Comparison of ENCODE assay signal across 9 cellular contexts in genomic region chr14:104393898-104394605, GRCh38.
A peak's percentile ranks its signal among the peaks of the same experiment; 100 is the strongest.
DNase-seq lines count a peak whose midpoint lies in the region; ATAC-seq and TF ChIP-seq lines count a peak whose summit lies in the region.
"Had no signal": no experiment of that assay in that cellular context is flagged by ENCODE, and none has a peak within 500 bp of the region (broad histone marks: within the 10 kb centered on the region; RNA-seq: fewer than 3 reads in every experiment).

No MANE protein-coding gene starts in this region.

- no peak overlapping the region for H3K4me3 Mint-ChIP-seq in endodermal cell

- ATAC-seq in body of pancreas (no peak), GM18505 (IDR thresholded peaks at IDR 0.05; ENCODE audit: unreplicated experiment) (no peak)
- ATAC-seq: left colon had no signal

- intact Hi-C loops in body of pancreas (cut with DNase I) (no loop called here), spleen (cut with DNase I; ENCODE audit: low total_unique reads) (no loop called here)

- H3K9me3 ChIP-seq in body of pancreas (peaks cover 0 to 13% (median 0%) of the 10 kb centered on the region in 3 donors), spleen (peaks cover 0 to 29% (median 25%) of the 10 kb centered on the region in 8 donors), endodermal cell (ENCODE audit: control insufficient read depth, low read length) (peaks cover 23% of the 10 kb centered on the region)

- no peak for TF ChIP-seq POLR2A in body of pancreas (IDR thresholded peaks at IDR 0.05)
- no peak for TF ChIP-seq POLR2A in spleen (IDR thresholded peaks at IDR 0.05)
- no peak for TF ChIP-seq POLR2A in GM18505 (IDR thresholded peaks at IDR 0.05; ENCODE audit: borderline replicate concordance, extremely low read depth, insufficient read depth, insufficient read length)

- H3K27me3 Mint-ChIP-seq in endodermal cell (ENCODE audit: insufficient read depth) = no peaks in the 10 kb centered on the region

- H3K27ac Mint-ChIP-seq in endodermal cell = no peak overlapping the region

- H3K27me3 ChIP-seq in body of pancreas (no peaks in the 10 kb centered on the region), spleen (replicated peaks in 1 of 7) (peaks cover 0 to 14% (median 0%) of the 10 kb centered on the region in 7 donors), endodermal cell (ENCODE audit: control insufficient read depth, insufficient read depth, low read length, poor library complexity, severe bottlenecking) (no peaks in the 10 kb centered on the region)

- H3K36me3 ChIP-seq in body of pancreas (replicated peaks in 1 of 2; ENCODE audit: insufficient read depth in 1 of 2, low read depth in 2 of 2) (no peaks in the 10 kb centered on the region), spleen (no peaks in the 10 kb centered on the region), endodermal cell (ENCODE audit: control insufficient read depth, insufficient read depth, low read length) (no peaks in the 10 kb centered on the region)

- H3K27ac ChIP-seq in body of pancreas = no peak overlapping the region
- peak overlapping the region in 5 of 8 donors; percentile 20 to 75 (median 50) for H3K27ac ChIP-seq in spleen
- H3K27ac ChIP-seq in endodermal cell (ENCODE audit: low read depth, low read length) = no peak overlapping the region

- H3K4me3 ChIP-seq in body of pancreas = no peak overlapping the region
- H3K4me3 ChIP-seq in spleen = peak overlapping the region in 1 of 8 donors; percentile 40
- no peak overlapping the region for H3K4me3 ChIP-seq in endodermal cell (ENCODE audit: low read length)

- H3K4me1 ChIP-seq in body of pancreas (no peaks in the 10 kb centered on the region), spleen (peaks cover 20 to 77% (median 66%) of the 10 kb centered on the region in 6 donors), endodermal cell (ENCODE audit: control insufficient read depth, insufficient read depth, low read length) (no peaks in the 10 kb centered on the region)

- peaks cover 8% of the 10 kb centered on the region for H3K36me3 Mint-ChIP-seq in endodermal cell (ENCODE audit: low read depth)

- DNase-seq in DMS79 treated with DMSO at 0.1 percent for 48 hours (lab: John Stamatoyannopoulos, UW) (peak; percentile 94), T-helper 9 cell (peak; percentile 66), body of pancreas (peak in 3 of 4 donors; percentile 28 to 55 (median 40)), spleen (peak; percentile 92), COR-L47 (lab: John Stamatoyannopoulos, UW) (no peak), cerebellum (ENCODE audit: low spot score) (no peak), endodermal cell (no peak)

- TF ChIP-seq CTCF in body of pancreas (IDR thresholded peaks at IDR 0.05) (no peak), spleen (IDR thresholded peaks at IDR 0.05 in 8 of 11, conservative IDR thresholded peaks at IDR 0.05 in 3 of 11) (no peak), endodermal cell (conservative IDR thresholded peaks at IDR 0.05) (no peak)

- H3K9ac ChIP-seq in endodermal cell (ENCODE audit: extremely low read depth, low read length, poor library complexity, severe bottlenecking) = no peak overlapping the region

- H3K4me1 Mint-ChIP-seq in endodermal cell = peaks cover 5% of the 10 kb centered on the region

- peaks cover 26% of the 10 kb centered on the region for H3K9me3 Mint-ChIP-seq in endodermal cell

- WGBS in body of pancreas, 2 donors = 40 to 59% methylated on average over 7 to 14 of the region's 15 CpGs
- 11 to 23% (median 15%) methylated on average over 8 to 15 of the region's 15 CpGs for WGBS in spleen, 5 donors
- 90 to 92% methylated on average over 10 to 15 of the region's 15 CpGs for WGBS in endodermal cell (ENCODE audit: insufficient coverage in 1 of 2, insufficient read length in 1 of 2), 2 experiments

Comparison
In these comparisons a context has a peak if more than half of its experiments do, and no peak if none do; other contexts are left out.
1. DNase-seq: peak in DMS79 treated with DMSO at 0.1 percent for 48 hours (single experiment), T-helper 9 cell (single experiment), body of pancreas (3 of 4) and spleen (single experiment); none in COR-L47 (single experiment), cerebellum (single experiment) and endodermal cell (single experiment).
2. H3K27ac ChIP-seq: peak in spleen (5 of 8); none in body of pancreas (0 of 4) and endodermal cell (single experiment).